In genomic region chr2:207223051-207223450, GRCh38 we compare ENCODE assay signal across 9 cellular contexts. TPM values are rescaled to one million over a fixed set of nuclear protein-coding genes. Genes with fewer than 3 reads are reported as not detected.
DNase-seq lines count a peak whose midpoint lies in the region; ATAC-seq and TF ChIP-seq lines count a peak whose summit lies in the region.
"Had no signal": no experiment of that assay in that cellular context is flagged by ENCODE, and none has a peak within 500 bp of the region (broad histone marks: within the 10 kb centered on the region; RNA-seq: fewer than 3 reads in every experiment).

No MANE protein-coding gene starts in this region.

- peak; percentile 19; the same call in 1 of the 2 replicates for TF ChIP-seq CTCF in AG04450 (IDR thresholded peaks at IDR 0.05; ENCODE audit: low read depth, low read length)
- no peak for TF ChIP-seq CTCF in heart left ventricle (IDR thresholded peaks at IDR 0.05)

- no peak overlapping the region for H3K4me3 Mint-ChIP-seq in activated naive CD8-positive, alpha-beta T cell treated with anti-CD3 and anti-CD28 coated beads, Interleukin-2, amount 50 U/mL, for 24 hours
- H3K4me3 Mint-ChIP-seq: activated naive CD4-positive, alpha-beta T cell treated with anti-CD3 and anti-CD28 coated beads, Interleukin-2, amount 50 U/mL, for 24 hours had no signal

- 75 to 83% (median 80%) methylated on average over 3 of the region's 3 CpGs for WGBS in heart left ventricle, 4 donors

- no peak overlapping the region for H3K27ac ChIP-seq in AG04450 (ENCODE audit: low read depth, low read length)
- no peak overlapping the region for H3K27ac ChIP-seq in heart left ventricle

- DNase-seq in AG04450 (ENCODE audit: low read depth, low spot score) (peak; percentile 38), NCI-H524 treated with DMSO at 0.1 percent for 48 hours (lab: John Stamatoyannopoulos, UW) (no peak), heart left ventricle (no peak), dedifferentiated amniotic fluid mesenchymal stem cell (ENCODE audit: extremely low spot score) (no peak), mucosa of gallbladder (ENCODE audit: low spot score) (no peak)
- DNase-seq in activated naive CD8-positive, alpha-beta T cell treated with anti-CD3 and anti-CD28 coated beads, Interleukin-2, amount 50 U/mL, for 24 hours, result peak; percentile 34

- no peaks in the 10 kb centered on the region for H3K9me3 ChIP-seq in AG04450 (ENCODE audit: control insufficient read depth, insufficient read depth, low read length)
- H3K9me3 ChIP-seq in heart left ventricle, result no peaks in the 10 kb centered on the region

- H3K4me1 ChIP-seq in heart left ventricle, result peaks cover 0 to 39% (median 23%) of the 10 kb centered on the region in 12 donors

- POLR2A ChIA-PET in AG04450 (lab: Yijun Ruan, JAX), result no interaction called here

- H3K36me3 ChIP-seq in heart left ventricle, result no peaks in the 10 kb centered on the region

- peaks cover 54% of the 10 kb centered on the region for H3K4me1 Mint-ChIP-seq in activated naive CD8-positive, alpha-beta T cell treated with anti-CD3 and anti-CD28 coated beads, Interleukin-2, amount 50 U/mL, for 24 hours

- peak overlapping the region; percentile 80 for H3K27ac Mint-ChIP-seq in activated naive CD8-positive, alpha-beta T cell treated with anti-CD3 and anti-CD28 coated beads, Interleukin-2, amount 50 U/mL, for 24 hours
- H3K27ac Mint-ChIP-seq: activated naive CD4-positive, alpha-beta T cell treated with anti-CD3 and anti-CD28 coated beads, Interleukin-2, amount 50 U/mL, for 24 hours had no signal

- TF ChIP-seq POLR2A in heart left ventricle (IDR thresholded peaks at IDR 0.05), result no peak

- CTCF ChIA-PET in AG04450 (lab: Charles Lee), result no interaction called here

- ATAC-seq in GM18909 (IDR thresholded peaks at IDR 0.05; ENCODE audit: poor library complexity, unreplicated experiment) (peak; percentile 80), HG03097 (IDR thresholded peaks at IDR 0.05; ENCODE audit: low FRiP score, unreplicated experiment) (peak; percentile 76), heart left ventricle (no peak)
- ATAC-seq in activated naive CD8-positive, alpha-beta T cell treated with anti-CD3 and anti-CD28 coated beads, Interleukin-2, amount 50 U/mL, for 24 hours, result peak; percentile 70

- no peaks in the 10 kb centered on the region for H3K9me3 Mint-ChIP-seq in activated naive CD8-positive, alpha-beta T cell treated with anti-CD3 and anti-CD28 coated beads, Interleukin-2, amount 50 U/mL, for 24 hours
- H3K9me3 Mint-ChIP-seq: activated naive CD4-positive, alpha-beta T cell treated with anti-CD3 and anti-CD28 coated beads, Interleukin-2, amount 50 U/mL, for 24 hours had no signal

- H3K36me3 Mint-ChIP-seq in activated naive CD8-positive, alpha-beta T cell treated with anti-CD3 and anti-CD28 coated beads, Interleukin-2, amount 50 U/mL, for 24 hours (ENCODE audit: low read depth), result peaks cover 2% of the 10 kb centered on the region

- H3K27me3 Mint-ChIP-seq in activated naive CD8-positive, alpha-beta T cell treated with anti-CD3 and anti-CD28 coated beads, Interleukin-2, amount 50 U/mL, for 24 hours, result peaks cover 2% of the 10 kb centered on the region
- H3K27me3 Mint-ChIP-seq: activated naive CD4-positive, alpha-beta T cell treated with anti-CD3 and anti-CD28 coated beads, Interleukin-2, amount 50 U/mL, for 24 hours had no signal

- intact Hi-C loops in heart left ventricle (cut with DNase I), result loop anchor here in 1 of 10 donors (10.0 kb wide), 1 partner anchor 252 kb away; no protein-coding TSS in a partner anchor

- H3K27me3 ChIP-seq in AG04450 (ENCODE audit: control insufficient read depth, insufficient read depth, low read length) (no peaks in the 10 kb centered on the region), heart left ventricle (no peaks in the 10 kb centered on the region)

- no peak overlapping the region for H3K4me3 ChIP-seq in AG04450 (ENCODE audit: low read depth, low read length)
- H3K4me3 ChIP-seq in heart left ventricle, result no peak overlapping the region

RNA-seq across cellular contexts. Expression of gene KLF7, which starts 57.3 kb away (rescaled TPM):
- polyA plus RNA-seq in AG04450 (2011; rRNA removed), result 22.1 and 22.4 TPM in 2 replicates
- polyA minus RNA-seq in AG04450 (2011; rRNA and poly(A)+ RNA removed), result 74.8 and 110 TPM in 2 replicates
- total RNA-seq in heart left ventricle, result 10 to 100 TPM; 23.9 to 49.8 (median 27.3) TPM
- polyA plus RNA-seq in heart left ventricle, result 10 to 100 TPM in 1 of 2 donors, 1 to 10 TPM in 1; 5.0 to 11.7 TPM
- 32.8 TPM for total RNA-seq in mucosa of gallbladder

Comparison
In these comparisons a context has a peak if more than half of its experiments do, and no peak if none do; other contexts are left out.
1. DNase-seq: peak in AG04450 (single experiment) and activated naive CD8-positive, alpha-beta T cell treated with anti-CD3 and anti-CD28 coated beads, Interleukin-2, amount 50 U/mL, for 24 hours (single experiment); none in NCI-H524 treated with DMSO at 0.1 percent for 48 hours (single experiment), heart left ventricle (0 of 5), dedifferentiated amniotic fluid mesenchymal stem cell (single experiment) and mucosa of gallbladder (single experiment).
2. ATAC-seq: peak in GM18909 (single experiment), HG03097 (single experiment) and activated naive CD8-positive, alpha-beta T cell treated with anti-CD3 and anti-CD28 coated beads, Interleukin-2, amount 50 U/mL, for 24 hours (single experiment); none in heart left ventricle (0 of 4).